Comparison of ENCODE assay signal across 16 cellular contexts in the genomic region with DNA sequence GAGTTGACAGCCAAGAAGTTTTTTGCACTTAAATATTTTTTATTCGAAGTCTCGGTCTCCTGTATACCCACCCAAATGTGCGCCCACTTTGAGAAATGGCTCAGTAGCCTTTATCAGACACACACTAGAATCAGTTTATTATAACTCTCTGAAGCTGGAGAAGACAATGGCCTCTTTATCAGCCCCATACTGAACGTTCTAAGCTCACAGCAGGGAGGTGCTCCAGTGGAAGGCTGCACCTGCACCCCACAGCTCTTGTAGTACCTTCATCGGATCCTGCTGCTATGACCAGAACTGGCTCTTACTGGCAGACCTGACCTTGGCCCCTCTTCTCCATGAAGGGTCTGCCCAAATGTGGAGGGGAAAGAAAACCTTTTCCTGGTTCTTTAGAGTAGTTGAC.
"Had no signal": no experiment of that assay in that cellular context is flagged by ENCODE, and none has a peak within 500 bp of the region (broad histone marks: within the 10 kb centered on the region; RNA-seq: fewer than 3 reads in every experiment).

No MANE protein-coding gene starts in this region.

- H3K9me3 Mint-ChIP-seq: activated naive CD4-positive, alpha-beta T cell treated with anti-CD3 and anti-CD28 coated beads, Interleukin-2, amount 50 U/mL, for 72 hours; endodermal cell; nephron; type B pancreatic cell; WTC11 had no signal

- H3K36me3 Mint-ChIP-seq: activated naive CD4-positive, alpha-beta T cell treated with anti-CD3 and anti-CD28 coated beads, Interleukin-2, amount 50 U/mL, for 72 hours; type B pancreatic cell had no signal

- ATAC-seq: activated naive CD4-positive, alpha-beta T cell treated with anti-CD3 and anti-CD28 coated beads, Interleukin-2, amount 50 U/mL, for 72 hours; body of pancreas; sciatic nerve; WTC11 had no signal

- H3K27me3 Mint-ChIP-seq: type B pancreatic cell had no signal

- H3K4me3 Mint-ChIP-seq: endodermal cell, nephron, type B pancreatic cell, WTC11 had no signal

- DNase-seq: activated CD4-positive, alpha-beta T cell treated with anti-CD3 and anti-CD28 coated beads for 48 hours; activated effector memory CD4-positive, alpha-beta T cell treated with anti-CD3 and anti-CD28 coated beads, Interleukin-2, amount 50 U/mL, for 16 hours; amniotic stem cell; body of pancreas; cerebellar nuclear complex; dermis blood vessel endothelial cell; endodermal cell; kidney; left ventricle myocardium inferior; mesenchymal stem cell; stimulated activated naive CD4-positive, alpha-beta T cell treated with Interleukin-2 at 50 U/mL for 16 hours had no signal

- H3K27ac Mint-ChIP-seq: activated naive CD4-positive, alpha-beta T cell treated with anti-CD3 and anti-CD28 coated beads, Interleukin-2, amount 50 U/mL, for 72 hours; endodermal cell; nephron; type B pancreatic cell; WTC11 had no signal
